In the genomic region with DNA sequence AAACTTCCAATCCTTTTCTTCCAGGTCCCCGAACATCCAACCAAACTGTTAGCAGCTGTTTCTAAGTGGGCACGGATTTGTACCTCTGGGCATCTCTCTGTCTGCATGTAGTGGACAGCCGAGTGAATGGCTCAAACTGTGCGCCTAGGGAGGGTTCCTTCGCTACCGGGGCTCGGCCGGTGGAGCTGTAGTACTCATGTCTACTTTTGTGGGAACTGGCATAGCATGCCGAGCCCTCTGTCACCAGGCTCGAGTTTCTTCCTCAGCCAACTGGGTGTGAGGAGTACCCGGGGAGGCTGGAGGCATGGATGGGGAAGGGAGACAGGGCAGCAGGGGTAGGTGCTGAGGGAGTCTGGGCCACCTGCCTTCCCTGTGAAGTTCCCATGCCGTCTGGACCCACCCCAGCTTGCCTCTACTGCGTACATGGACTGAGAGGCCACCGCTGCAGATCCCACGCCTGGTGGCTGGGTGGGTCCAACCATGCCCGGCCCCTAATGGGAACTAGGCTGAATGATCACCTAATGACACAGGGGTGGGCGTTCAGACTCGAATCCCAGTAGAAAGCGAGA, we compare ENCODE assay signal across 3 cellular contexts.
TF ChIP-seq lines count a peak whose summit lies in the region.

No MANE protein-coding gene starts in this region.

TF ChIP-seq in A549, 52 proteins besides CTCF, POLR2A, EP300 and RAD21 (continues in another document):
- TF ChIP-seq MAX (IDR thresholded peaks at IDR 0.05) (no peak), EHMT2 (IDR thresholded peaks at IDR 0.05; ENCODE audit: low read depth) (no peak), FOSB (CRISPR knock-in tag; IDR thresholded peaks at IDR 0.05) (no peak), CEBPB (IDR thresholded peaks at IDR 0.05) (no peak), RCOR1 (IDR thresholded peaks at IDR 0.05; ENCODE audit: low read depth, low read length) (no peak), PHF8 (IDR thresholded peaks at IDR 0.05; ENCODE audit: borderline replicate concordance, low read depth) (no peak), ZC3H11A (IDR thresholded peaks at IDR 0.05) (no peak), TFCP2L1 (CRISPR knock-in tag; IDR thresholded peaks at IDR 0.05) (no peak), SMC3 (IDR thresholded peaks at IDR 0.05) (no peak), HOXB13 (CRISPR knock-in tag; IDR thresholded peaks at IDR 0.05; ENCODE audit: low read depth) (no peak), JUNB (IDR thresholded peaks at IDR 0.05) (no peak)
- TF ChIP-seq, protein P1, sequence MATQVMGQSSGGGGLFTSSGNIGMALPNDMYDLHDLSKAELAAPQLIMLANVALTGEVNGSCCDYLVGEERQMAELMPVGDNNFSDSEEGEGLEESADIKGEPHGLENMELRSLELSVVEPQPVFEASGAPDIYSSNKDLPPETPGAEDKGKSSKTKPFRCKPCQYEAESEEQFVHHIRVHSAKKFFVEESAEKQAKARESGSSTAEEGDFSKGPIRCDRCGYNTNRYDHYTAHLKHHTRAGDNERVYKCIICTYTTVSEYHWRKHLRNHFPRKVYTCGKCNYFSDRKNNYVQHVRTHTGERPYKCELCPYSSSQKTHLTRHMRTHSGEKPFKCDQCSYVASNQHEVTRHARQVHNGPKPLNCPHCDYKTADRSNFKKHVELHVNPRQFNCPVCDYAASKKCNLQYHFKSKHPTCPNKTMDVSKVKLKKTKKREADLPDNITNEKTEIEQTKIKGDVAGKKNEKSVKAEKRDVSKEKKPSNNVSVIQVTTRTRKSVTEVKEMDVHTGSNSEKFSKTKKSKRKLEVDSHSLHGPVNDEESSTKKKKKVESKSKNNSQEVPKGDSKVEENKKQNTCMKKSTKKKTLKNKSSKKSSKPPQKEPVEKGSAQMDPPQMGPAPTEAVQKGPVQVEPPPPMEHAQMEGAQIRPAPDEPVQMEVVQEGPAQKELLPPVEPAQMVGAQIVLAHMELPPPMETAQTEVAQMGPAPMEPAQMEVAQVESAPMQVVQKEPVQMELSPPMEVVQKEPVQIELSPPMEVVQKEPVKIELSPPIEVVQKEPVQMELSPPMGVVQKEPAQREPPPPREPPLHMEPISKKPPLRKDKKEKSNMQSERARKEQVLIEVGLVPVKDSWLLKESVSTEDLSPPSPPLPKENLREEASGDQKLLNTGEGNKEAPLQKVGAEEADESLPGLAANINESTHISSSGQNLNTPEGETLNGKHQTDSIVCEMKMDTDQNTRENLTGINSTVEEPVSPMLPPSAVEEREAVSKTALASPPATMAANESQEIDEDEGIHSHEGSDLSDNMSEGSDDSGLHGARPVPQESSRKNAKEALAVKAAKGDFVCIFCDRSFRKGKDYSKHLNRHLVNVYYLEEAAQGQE (IDR thresholded peaks at IDR 0.05): no peak
- TF ChIP-seq, protein P2, sequence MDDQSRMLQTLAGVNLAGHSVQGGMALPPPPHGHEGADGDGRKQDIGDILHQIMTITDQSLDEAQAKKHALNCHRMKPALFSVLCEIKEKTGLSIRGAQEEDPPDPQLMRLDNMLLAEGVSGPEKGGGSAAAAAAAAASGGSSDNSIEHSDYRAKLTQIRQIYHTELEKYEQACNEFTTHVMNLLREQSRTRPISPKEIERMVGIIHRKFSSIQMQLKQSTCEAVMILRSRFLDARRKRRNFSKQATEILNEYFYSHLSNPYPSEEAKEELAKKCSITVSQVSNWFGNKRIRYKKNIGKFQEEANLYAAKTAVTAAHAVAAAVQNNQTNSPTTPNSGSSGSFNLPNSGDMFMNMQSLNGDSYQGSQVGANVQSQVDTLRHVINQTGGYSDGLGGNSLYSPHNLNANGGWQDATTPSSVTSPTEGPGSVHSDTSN (IDR thresholded peaks at IDR 0.05): no peak
- TF ChIP-seq, protein P3, sequence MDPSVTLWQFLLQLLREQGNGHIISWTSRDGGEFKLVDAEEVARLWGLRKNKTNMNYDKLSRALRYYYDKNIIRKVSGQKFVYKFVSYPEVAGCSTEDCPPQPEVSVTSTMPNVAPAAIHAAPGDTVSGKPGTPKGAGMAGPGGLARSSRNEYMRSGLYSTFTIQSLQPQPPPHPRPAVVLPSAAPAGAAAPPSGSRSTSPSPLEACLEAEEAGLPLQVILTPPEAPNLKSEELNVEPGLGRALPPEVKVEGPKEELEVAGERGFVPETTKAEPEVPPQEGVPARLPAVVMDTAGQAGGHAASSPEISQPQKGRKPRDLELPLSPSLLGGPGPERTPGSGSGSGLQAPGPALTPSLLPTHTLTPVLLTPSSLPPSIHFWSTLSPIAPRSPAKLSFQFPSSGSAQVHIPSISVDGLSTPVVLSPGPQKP (IDR thresholded peaks at IDR 0.05; ENCODE audit: low read depth, low read length): no peak

TF ChIP-seq in IMR-90, 13 proteins besides CTCF, POLR2A, EP300 and RAD21:
- no peak for TF ChIP-seq NFE2L2 (IDR thresholded peaks at IDR 0.05; ENCODE audit: low read depth, low read length)
- no peak for TF ChIP-seq CHD1 (IDR thresholded peaks at IDR 0.05; ENCODE audit: low read depth, low read length)
- no peak for TF ChIP-seq MAFK (IDR thresholded peaks at IDR 0.05; ENCODE audit: low read depth, low read length)
- TF ChIP-seq, protein P4, sequence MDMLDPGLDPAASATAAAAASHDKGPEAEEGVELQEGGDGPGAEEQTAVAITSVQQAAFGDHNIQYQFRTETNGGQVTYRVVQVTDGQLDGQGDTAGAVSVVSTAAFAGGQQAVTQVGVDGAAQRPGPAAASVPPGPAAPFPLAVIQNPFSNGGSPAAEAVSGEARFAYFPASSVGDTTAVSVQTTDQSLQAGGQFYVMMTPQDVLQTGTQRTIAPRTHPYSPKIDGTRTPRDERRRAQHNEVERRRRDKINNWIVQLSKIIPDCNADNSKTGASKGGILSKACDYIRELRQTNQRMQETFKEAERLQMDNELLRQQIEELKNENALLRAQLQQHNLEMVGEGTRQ (IDR thresholded peaks at IDR 0.05; ENCODE audit: low read depth, low read length): no peak
- TF ChIP-seq, protein P3 (IDR thresholded peaks at IDR 0.05; ENCODE audit: borderline replicate concordance, low read depth, low read length): no peak
- no peak for TF ChIP-seq BHLHE40 (IDR thresholded peaks at IDR 0.05; ENCODE audit: low read depth, low read length)
- no peak for TF ChIP-seq FOS (IDR thresholded peaks at IDR 0.05; ENCODE audit: low read depth, low read length)
- TF ChIP-seq MAZ (IDR thresholded peaks at IDR 0.05; ENCODE audit: borderline replicate concordance, low read depth, low read length): no peak
- no peak for TF ChIP-seq CEBPB (IDR thresholded peaks at IDR 0.05; ENCODE audit: low read depth, low read length)

TF ChIP-seq in WTC11, 78 proteins besides CTCF, POLR2A, EP300 and RAD21:
- no peak for TF ChIP-seq EMX1 (CRISPR knock-in tag; IDR thresholded peaks at IDR 0.05)
- TF ChIP-seq TP53 (CRISPR knock-in tag; IDR thresholded peaks at IDR 0.05): no peak
- no peak for TF ChIP-seq SOX15 (CRISPR knock-in tag; IDR thresholded peaks at IDR 0.05)
- TF ChIP-seq, protein P5, sequence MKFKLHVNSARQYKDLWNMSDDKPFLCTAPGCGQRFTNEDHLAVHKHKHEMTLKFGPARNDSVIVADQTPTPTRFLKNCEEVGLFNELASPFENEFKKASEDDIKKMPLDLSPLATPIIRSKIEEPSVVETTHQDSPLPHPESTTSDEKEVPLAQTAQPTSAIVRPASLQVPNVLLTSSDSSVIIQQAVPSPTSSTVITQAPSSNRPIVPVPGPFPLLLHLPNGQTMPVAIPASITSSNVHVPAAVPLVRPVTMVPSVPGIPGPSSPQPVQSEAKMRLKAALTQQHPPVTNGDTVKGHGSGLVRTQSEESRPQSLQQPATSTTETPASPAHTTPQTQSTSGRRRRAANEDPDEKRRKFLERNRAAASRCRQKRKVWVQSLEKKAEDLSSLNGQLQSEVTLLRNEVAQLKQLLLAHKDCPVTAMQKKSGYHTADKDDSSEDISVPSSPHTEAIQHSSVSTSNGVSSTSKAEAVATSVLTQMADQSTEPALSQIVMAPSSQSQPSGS (CRISPR knock-in tag; IDR thresholded peaks at IDR 0.05; ENCODE audit: borderline replicate concordance, low read depth): no peak
- no peak for TF ChIP-seq FOXK1 (CRISPR knock-in tag; IDR thresholded peaks at IDR 0.05)
- TF ChIP-seq ATF3 (CRISPR knock-in tag; conservative IDR thresholded peaks at IDR 0.05): no peak
- no peak for TF ChIP-seq ZNF671 (CRISPR knock-in tag; IDR thresholded peaks at IDR 0.05)
- TF ChIP-seq, protein P6, sequence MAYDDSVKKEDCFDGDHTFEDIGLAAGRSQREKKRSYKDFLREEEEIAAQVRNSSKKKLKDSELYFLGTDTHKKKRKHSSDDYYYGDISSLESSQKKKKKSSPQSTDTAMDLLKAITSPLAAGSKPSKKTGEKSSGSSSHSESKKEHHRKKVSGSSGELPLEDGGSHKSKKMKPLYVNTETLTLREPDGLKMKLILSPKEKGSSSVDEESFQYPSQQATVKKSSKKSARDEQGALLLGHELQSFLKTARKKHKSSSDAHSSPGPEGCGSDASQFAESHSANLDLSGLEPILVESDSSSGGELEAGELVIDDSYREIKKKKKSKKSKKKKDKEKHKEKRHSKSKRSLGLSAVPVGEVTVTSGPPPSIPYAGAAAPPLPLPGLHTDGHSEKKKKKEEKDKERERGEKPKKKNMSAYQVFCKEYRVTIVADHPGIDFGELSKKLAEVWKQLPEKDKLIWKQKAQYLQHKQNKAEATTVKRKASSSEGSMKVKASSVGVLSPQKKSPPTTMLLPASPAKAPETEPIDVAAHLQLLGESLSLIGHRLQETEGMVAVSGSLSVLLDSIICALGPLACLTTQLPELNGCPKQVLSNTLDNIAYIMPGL (CRISPR knock-in tag; IDR thresholded peaks at IDR 0.05): no peak
- no peak for TF ChIP-seq OVOL2 (CRISPR knock-in tag; IDR thresholded peaks at IDR 0.05; ENCODE audit: borderline replicate concordance)
- TF ChIP-seq NR2C2 (CRISPR knock-in tag; IDR thresholded peaks at IDR 0.05): no peak
- TF ChIP-seq, protein P7, sequence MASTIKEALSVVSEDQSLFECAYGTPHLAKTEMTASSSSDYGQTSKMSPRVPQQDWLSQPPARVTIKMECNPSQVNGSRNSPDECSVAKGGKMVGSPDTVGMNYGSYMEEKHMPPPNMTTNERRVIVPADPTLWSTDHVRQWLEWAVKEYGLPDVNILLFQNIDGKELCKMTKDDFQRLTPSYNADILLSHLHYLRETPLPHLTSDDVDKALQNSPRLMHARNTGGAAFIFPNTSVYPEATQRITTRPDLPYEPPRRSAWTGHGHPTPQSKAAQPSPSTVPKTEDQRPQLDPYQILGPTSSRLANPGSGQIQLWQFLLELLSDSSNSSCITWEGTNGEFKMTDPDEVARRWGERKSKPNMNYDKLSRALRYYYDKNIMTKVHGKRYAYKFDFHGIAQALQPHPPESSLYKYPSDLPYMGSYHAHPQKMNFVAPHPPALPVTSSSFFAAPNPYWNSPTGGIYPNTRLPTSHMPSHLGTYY (CRISPR knock-in tag; IDR thresholded peaks at IDR 0.05): no peak
- no peak for TF ChIP-seq E2F1 (CRISPR knock-in tag; IDR thresholded peaks at IDR 0.05)
- TF ChIP-seq SMAD4 (CRISPR knock-in tag; IDR thresholded peaks at IDR 0.05): no peak
- TF ChIP-seq, protein P8, sequence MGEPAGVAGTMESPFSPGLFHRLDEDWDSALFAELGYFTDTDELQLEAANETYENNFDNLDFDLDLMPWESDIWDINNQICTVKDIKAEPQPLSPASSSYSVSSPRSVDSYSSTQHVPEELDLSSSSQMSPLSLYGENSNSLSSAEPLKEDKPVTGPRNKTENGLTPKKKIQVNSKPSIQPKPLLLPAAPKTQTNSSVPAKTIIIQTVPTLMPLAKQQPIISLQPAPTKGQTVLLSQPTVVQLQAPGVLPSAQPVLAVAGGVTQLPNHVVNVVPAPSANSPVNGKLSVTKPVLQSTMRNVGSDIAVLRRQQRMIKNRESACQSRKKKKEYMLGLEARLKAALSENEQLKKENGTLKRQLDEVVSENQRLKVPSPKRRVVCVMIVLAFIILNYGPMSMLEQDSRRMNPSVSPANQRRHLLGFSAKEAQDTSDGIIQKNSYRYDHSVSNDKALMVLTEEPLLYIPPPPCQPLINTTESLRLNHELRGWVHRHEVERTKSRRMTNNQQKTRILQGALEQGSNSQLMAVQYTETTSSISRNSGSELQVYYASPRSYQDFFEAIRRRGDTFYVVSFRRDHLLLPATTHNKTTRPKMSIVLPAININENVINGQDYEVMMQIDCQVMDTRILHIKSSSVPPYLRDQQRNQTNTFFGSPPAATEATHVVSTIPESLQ (CRISPR knock-in tag; IDR thresholded peaks at IDR 0.05): no peak
